Comparison of ENCODE assay signal across 9 cellular contexts in genomic region chr3:190119734-190120133, GRCh38. TPM values are rescaled to one million over a fixed set of nuclear protein-coding genes. Genes with fewer than 3 reads are reported as not detected.
DNase-seq lines count a peak whose midpoint lies in the region; TF ChIP-seq lines count a peak whose summit lies in the region.
"Had no signal": no experiment of that assay in that cellular context is flagged by ENCODE, and none has a peak within 500 bp of the region (broad histone marks: within the 10 kb centered on the region; RNA-seq: fewer than 3 reads in every experiment).

No MANE protein-coding gene starts in this region.

- DNase-seq in SKM-1 treated with dmso at 0.1 percent for 144 hours (lab: John Stamatoyannopoulos, UW; ENCODE audit: unreplicated experiment) (peak; percentile 30), SKM-1 (lab: John Stamatoyannopoulos, UW; ENCODE audit: unreplicated experiment) (no peak), MG63 (no peak), epithelial cell of proximal tubule (ENCODE audit: low read depth) (no peak), retinal pigment epithelial cell (ENCODE audit: low read depth) (no peak), NCI-H1417 treated with DMSO at 0.1 percent for 48 hours (lab: John Stamatoyannopoulos, UW) (no peak), AG08396 (ENCODE audit: low spot score) (no peak), DMS79 (lab: John Stamatoyannopoulos, UW) (no peak)

- TF ChIP-seq CTCF in epithelial cell of proximal tubule (conservative IDR thresholded peaks at IDR 0.05; ENCODE audit: low read depth, low read length): no peak
- no peak for TF ChIP-seq CTCF in retinal pigment epithelial cell (conservative IDR thresholded peaks at IDR 0.05; ENCODE audit: low read depth, low read length)

- H3K4me3 ChIP-seq in MG63 (peak overlapping the region; percentile 92), epithelial cell of proximal tubule (ENCODE audit: low read depth, low read length) (peak overlapping the region; percentile 86), retinal pigment epithelial cell (ENCODE audit: low read length) (peak overlapping the region; percentile 70)

- peaks cover 39% of the 10 kb centered on the region for H3K36me3 ChIP-seq in MG63

- H3K27me3 ChIP-seq in MG63: no peaks in the 10 kb centered on the region

- H3K9me3 ChIP-seq in MG63: no peaks in the 10 kb centered on the region

RNA-seq across cellular contexts. Expression of gene P3H2, which starts 1.0 kb away (rescaled TPM):
- 233 and 357 TPM in 2 replicates for total RNA-seq in MG63 (2014; rRNA removed; shearing (Covaris generic); ENCODE audit: low replicate concordance)
- total RNA-seq in epithelial cell of proximal tubule: 75.6 and 107 TPM in 2 replicates
- total RNA-seq: T-helper 1 cell treated with Interleukin-12 subunit alpha and Interleukin-12 subunit beta and Interleukin-4 antibody, amounts not matched to agents 30 ng/mL and 1 ng/mL, for 36 hours had no signal
